In genomic region chr19:39238209-39238608, GRCh38 we compare ENCODE assay signal across 12 cellular contexts. TPM values are rescaled to one million over a fixed set of nuclear protein-coding genes. Genes with fewer than 3 reads are reported as not detected.
A peak's percentile ranks its signal among the peaks of the same experiment; 100 is the strongest.
DNase-seq lines count a peak whose midpoint lies in the region; ATAC-seq and TF ChIP-seq lines count a peak whose summit lies in the region.
"Had no signal": no experiment of that assay in that cellular context is flagged by ENCODE, and none has a peak within 500 bp of the region (broad histone marks: within the 10 kb centered on the region; RNA-seq: fewer than 3 reads in every experiment).

No MANE protein-coding gene starts in this region.

- H3K36me3 ChIP-seq in CD8-positive, alpha-beta T cell (ENCODE audit: insufficient read depth, low read length): no peaks in the 10 kb centered on the region
- no peaks in the 10 kb centered on the region for H3K36me3 ChIP-seq in MM.1S (replicated peaks; ENCODE audit: insufficient read depth, low read length)

- peak overlapping the region; percentile 50 for H3K27ac ChIP-seq in CD8-positive, alpha-beta T cell (ENCODE audit: low read depth, low read length)
- no peak overlapping the region for H3K27ac ChIP-seq in MM.1S (ENCODE audit: low read length)

- H3K9ac ChIP-seq in MM.1S (ENCODE audit: low read length): no peak overlapping the region

- peaks cover 36% of the 10 kb centered on the region for H3K4me1 Mint-ChIP-seq in CD8-positive, alpha-beta T cell (ENCODE audit: low read depth)
- H3K4me1 Mint-ChIP-seq in dendritic cell treated with granulocyte-macrophage colony-stimulating factor and Interleukin-4, amounts not matched to agents 40 ng/mL and 50 ng/mL, for 4 days (ENCODE audit: low read depth): peaks cover 8% of the 10 kb centered on the region
- H3K4me1 Mint-ChIP-seq in activated T-helper 1 cell treated with anti-CD3 and anti-CD28 coated beads, Interleukin-12 subunit alpha, Interleukin-12 subunit beta, Interleukin-2, Interleukin-4 antibody, amounts not matched to agents 30 ng/mL and 10 ng/mL and 1 ng/mL, durations not matched to agents 14 hours and 24 hours and 36 hours (ENCODE audit: low read depth): peaks cover 15% of the 10 kb centered on the region

- TF ChIP-seq CTCF in CD8-positive, alpha-beta T cell (IDR thresholded peaks at IDR 0.05): no peak
- TF ChIP-seq CTCF in MM.1S (IDR thresholded peaks at IDR 0.05; ENCODE audit: low read length): no peak

- no peaks in the 10 kb centered on the region for H3K9me2 ChIP-seq in MM.1S (replicated peaks; ENCODE audit: insufficient read depth, low read length)

- H3K9me3 Mint-ChIP-seq in CD8-positive, alpha-beta T cell: no peaks in the 10 kb centered on the region
- H3K9me3 Mint-ChIP-seq in dendritic cell treated with granulocyte-macrophage colony-stimulating factor and Interleukin-4, amounts not matched to agents 40 ng/mL and 50 ng/mL, for 4 days: no peaks in the 10 kb centered on the region
- H3K9me3 Mint-ChIP-seq in activated T-helper 1 cell treated with anti-CD3 and anti-CD28 coated beads, Interleukin-12 subunit alpha, Interleukin-12 subunit beta, Interleukin-2, Interleukin-4 antibody, amounts not matched to agents 30 ng/mL and 10 ng/mL and 1 ng/mL, durations not matched to agents 14 hours and 24 hours and 36 hours: no peaks in the 10 kb centered on the region

- peak overlapping the region; percentile 78 for H3K4me3 Mint-ChIP-seq in CD8-positive, alpha-beta T cell
- no peak overlapping the region for H3K4me3 Mint-ChIP-seq in dendritic cell treated with granulocyte-macrophage colony-stimulating factor and Interleukin-4, amounts not matched to agents 40 ng/mL and 50 ng/mL, for 4 days
- no peak overlapping the region for H3K4me3 Mint-ChIP-seq in activated T-helper 1 cell treated with anti-CD3 and anti-CD28 coated beads, Interleukin-12 subunit alpha, Interleukin-12 subunit beta, Interleukin-2, Interleukin-4 antibody, amounts not matched to agents 30 ng/mL and 10 ng/mL and 1 ng/mL, durations not matched to agents 14 hours and 24 hours and 36 hours

- no peaks in the 10 kb centered on the region for H3K27me3 ChIP-seq in CD8-positive, alpha-beta T cell (ENCODE audit: insufficient read depth, low read length)
- H3K27me3 ChIP-seq in MM.1S (replicated peaks; ENCODE audit: insufficient read depth, low read length): peaks cover 67% of the 10 kb centered on the region

- H3F3A ChIP-seq in MM.1S (ENCODE audit: insufficient read depth, low read length): no peaks in the 10 kb centered on the region

- no peaks in the 10 kb centered on the region for H3K9me3 ChIP-seq in CD8-positive, alpha-beta T cell (ENCODE audit: low read length)
- no peaks in the 10 kb centered on the region for H3K9me3 ChIP-seq in MM.1S (replicated peaks; ENCODE audit: insufficient read depth, low read length)
- H3K9me3 ChIP-seq: mucosa of descending colon had no signal

- H4K20me1 ChIP-seq in MM.1S (ENCODE audit: insufficient read depth, low read length): no peaks in the 10 kb centered on the region

- peak overlapping the region; percentile 43 for H3K4me3 ChIP-seq in CD8-positive, alpha-beta T cell (ENCODE audit: low read depth, low read length)
- H3K4me3 ChIP-seq in MM.1S (ENCODE audit: low read length): no peak overlapping the region
- H3K4me3 ChIP-seq: mucosa of descending colon had no signal

- peak overlapping the region; percentile 91 for H3K27ac Mint-ChIP-seq in CD8-positive, alpha-beta T cell
- H3K27ac Mint-ChIP-seq in dendritic cell treated with granulocyte-macrophage colony-stimulating factor and Interleukin-4, amounts not matched to agents 40 ng/mL and 50 ng/mL, for 4 days: peak overlapping the region; percentile 28
- H3K27ac Mint-ChIP-seq in activated T-helper 1 cell treated with anti-CD3 and anti-CD28 coated beads, Interleukin-12 subunit alpha, Interleukin-12 subunit beta, Interleukin-2, Interleukin-4 antibody, amounts not matched to agents 30 ng/mL and 10 ng/mL and 1 ng/mL, durations not matched to agents 14 hours and 24 hours and 36 hours: no peak overlapping the region

- no peak overlapping the region for H2AFZ ChIP-seq in MM.1S (ENCODE audit: low read length)

- no peaks in the 10 kb centered on the region for H3K79me2 ChIP-seq in MM.1S (ENCODE audit: low read length)

- H3K36me3 Mint-ChIP-seq in CD8-positive, alpha-beta T cell: no peaks in the 10 kb centered on the region
- H3K36me3 Mint-ChIP-seq in dendritic cell treated with granulocyte-macrophage colony-stimulating factor and Interleukin-4, amounts not matched to agents 40 ng/mL and 50 ng/mL, for 4 days (ENCODE audit: low read depth): no peaks in the 10 kb centered on the region
- H3K36me3 Mint-ChIP-seq in activated T-helper 1 cell treated with anti-CD3 and anti-CD28 coated beads, Interleukin-12 subunit alpha, Interleukin-12 subunit beta, Interleukin-2, Interleukin-4 antibody, amounts not matched to agents 30 ng/mL and 10 ng/mL and 1 ng/mL, durations not matched to agents 14 hours and 24 hours and 36 hours (ENCODE audit: low read depth): no peaks in the 10 kb centered on the region

- peaks cover 25% of the 10 kb centered on the region for H3K4me1 ChIP-seq in CD8-positive, alpha-beta T cell (ENCODE audit: insufficient read depth, low read length)
- H3K4me1 ChIP-seq in MM.1S (ENCODE audit: low read length): peaks cover 4% of the 10 kb centered on the region; the same call in 1 of the 2 replicates

- H3K27me3 Mint-ChIP-seq in CD8-positive, alpha-beta T cell (ENCODE audit: low read depth): no peaks in the 10 kb centered on the region
- H3K27me3 Mint-ChIP-seq in dendritic cell treated with granulocyte-macrophage colony-stimulating factor and Interleukin-4, amounts not matched to agents 40 ng/mL and 50 ng/mL, for 4 days: peaks cover 35% of the 10 kb centered on the region
- H3K27me3 Mint-ChIP-seq in activated T-helper 1 cell treated with anti-CD3 and anti-CD28 coated beads, Interleukin-12 subunit alpha, Interleukin-12 subunit beta, Interleukin-2, Interleukin-4 antibody, amounts not matched to agents 30 ng/mL and 10 ng/mL and 1 ng/mL, durations not matched to agents 14 hours and 24 hours and 36 hours (ENCODE audit: insufficient read depth): peaks cover 2% of the 10 kb centered on the region

- intact Hi-C loops in CD8-positive, alpha-beta T cell (cut with DNase I, micrococcal nuclease): no loop called here
- intact Hi-C loops in dendritic cell treated with granulocyte-macrophage colony-stimulating factor and Interleukin-4, amounts not matched to agents 40 ng/mL and 50 ng/mL, for 4 days (cut with micrococcal nuclease): loop anchor here (2.0 kb wide), 1 partner anchor 51 kb away; no protein-coding TSS in a partner anchor
- intact Hi-C loops in activated T-helper 1 cell treated with anti-CD3 and anti-CD28 coated beads, Interleukin-12 subunit alpha, Interleukin-12 subunit beta, Interleukin-2, Interleukin-4 antibody, amounts not matched to agents 30 ng/mL and 10 ng/mL and 1 ng/mL, durations not matched to agents 14 hours and 24 hours and 36 hours (cut with micrococcal nuclease): no loop called here

- H3K4me2 ChIP-seq in MM.1S (ENCODE audit: low read depth, low read length): peak overlapping the region; percentile 51

- CTCF ChIA-PET in CD8-positive, alpha-beta T cell (lab: Charles Lee): interaction anchor here (0.5 to 1.9 kb wide), 2 partner anchors 89 to 165 kb away, joined by 3 to 8 read pairs; no protein-coding TSS in a partner anchor

- no peak for ATAC-seq in CD8-positive, alpha-beta T cell

- no peak for DNase-seq in CD8-positive, alpha-beta T cell
- DNase-seq in MM.1S (no peak), ureter (ENCODE audit: low spot score) (no peak)
- no peak for DNase-seq in activated T-helper 1 cell treated with anti-CD3 and anti-CD28 coated beads, Interleukin-12 subunit alpha, Interleukin-12 subunit beta, Interleukin-2, Interleukin-4 antibody, amounts not matched to agents 30 ng/mL and 10 ng/mL and 1 ng/mL, durations not matched to agents 14 hours and 24 hours and 36 hours (ENCODE audit: low spot score)
- no peak for DNase-seq in activated effector memory CD4-positive, alpha-beta T cell treated with Interleukin-2 at 50 U/mL for 16 hours
- DNase-seq: aorta, foreskin melanocyte, NCI-H2107, SW 1271 had no signal

- POLR2A ChIA-PET in CD8-positive, alpha-beta T cell (lab: Charles Lee): interaction anchor here (0.6 to 1.6 kb wide), 3 partner anchors 9 to 173 kb away, joined by 3 read pairs; partner anchors contain the start of gene SAMD4B

RNA-seq across cellular contexts. Expression of gene IFNL3, which starts 6.6 kb away (rescaled TPM):
- total RNA-seq in CD8-positive, alpha-beta T cell: not detected
- not detected in 2 replicates for total RNA-seq in activated T-helper 1 cell treated with anti-CD3 and anti-CD28 coated beads, Interleukin-12 subunit alpha, Interleukin-12 subunit beta, Interleukin-2, Interleukin-4 antibody, amounts not matched to agents 30 ng/mL and 10 ng/mL and 1 ng/mL, durations not matched to agents 14 hours and 24 hours and 36 hours
- total RNA-seq in ureter: not detected
- total RNA-seq: aorta, mucosa of descending colon, subcutaneous adipose tissue had no signal

RNA-seq across cellular contexts. Expression of gene IFNL4, which starts 10.4 kb away (rescaled TPM):
- total RNA-seq in CD8-positive, alpha-beta T cell: not detected
- not detected in 2 replicates for total RNA-seq in activated T-helper 1 cell treated with anti-CD3 and anti-CD28 coated beads, Interleukin-12 subunit alpha, Interleukin-12 subunit beta, Interleukin-2, Interleukin-4 antibody, amounts not matched to agents 30 ng/mL and 10 ng/mL and 1 ng/mL, durations not matched to agents 14 hours and 24 hours and 36 hours
- not detected for total RNA-seq in ureter
- total RNA-seq: aorta, mucosa of descending colon, subcutaneous adipose tissue had no signal

RNA-seq across cellular contexts. Expression of gene IFNL2, which starts 30.0 kb away (rescaled TPM):
- not detected for total RNA-seq in CD8-positive, alpha-beta T cell
- total RNA-seq in activated T-helper 1 cell treated with anti-CD3 and anti-CD28 coated beads, Interleukin-12 subunit alpha, Interleukin-12 subunit beta, Interleukin-2, Interleukin-4 antibody, amounts not matched to agents 30 ng/mL and 10 ng/mL and 1 ng/mL, durations not matched to agents 14 hours and 24 hours and 36 hours: not detected in 2 replicates
- total RNA-seq in ureter: not detected
- total RNA-seq: aorta, mucosa of descending colon, subcutaneous adipose tissue had no signal

RNA-seq across cellular contexts. Expression of gene SYCN, which starts 34.1 kb away (rescaled TPM):
- total RNA-seq in CD8-positive, alpha-beta T cell: not detected
- not detected in 2 replicates for total RNA-seq in activated T-helper 1 cell treated with anti-CD3 and anti-CD28 coated beads, Interleukin-12 subunit alpha, Interleukin-12 subunit beta, Interleukin-2, Interleukin-4 antibody, amounts not matched to agents 30 ng/mL and 10 ng/mL and 1 ng/mL, durations not matched to agents 14 hours and 24 hours and 36 hours
- total RNA-seq in ureter: not detected
- total RNA-seq: aorta, mucosa of descending colon, subcutaneous adipose tissue had no signal

RNA-seq across cellular contexts. Expression of gene NCCRP1, which starts 41.4 kb away (rescaled TPM):
- not detected for total RNA-seq in CD8-positive, alpha-beta T cell
- total RNA-seq in activated T-helper 1 cell treated with anti-CD3 and anti-CD28 coated beads, Interleukin-12 subunit alpha, Interleukin-12 subunit beta, Interleukin-2, Interleukin-4 antibody, amounts not matched to agents 30 ng/mL and 10 ng/mL and 1 ng/mL, durations not matched to agents 14 hours and 24 hours and 36 hours: not detected in 2 replicates
- 18.4 TPM for total RNA-seq in ureter
- total RNA-seq: aorta, subcutaneous adipose tissue had no signal
